Comparison of ENCODE assay signal across 11 cellular contexts in the genomic region with DNA sequence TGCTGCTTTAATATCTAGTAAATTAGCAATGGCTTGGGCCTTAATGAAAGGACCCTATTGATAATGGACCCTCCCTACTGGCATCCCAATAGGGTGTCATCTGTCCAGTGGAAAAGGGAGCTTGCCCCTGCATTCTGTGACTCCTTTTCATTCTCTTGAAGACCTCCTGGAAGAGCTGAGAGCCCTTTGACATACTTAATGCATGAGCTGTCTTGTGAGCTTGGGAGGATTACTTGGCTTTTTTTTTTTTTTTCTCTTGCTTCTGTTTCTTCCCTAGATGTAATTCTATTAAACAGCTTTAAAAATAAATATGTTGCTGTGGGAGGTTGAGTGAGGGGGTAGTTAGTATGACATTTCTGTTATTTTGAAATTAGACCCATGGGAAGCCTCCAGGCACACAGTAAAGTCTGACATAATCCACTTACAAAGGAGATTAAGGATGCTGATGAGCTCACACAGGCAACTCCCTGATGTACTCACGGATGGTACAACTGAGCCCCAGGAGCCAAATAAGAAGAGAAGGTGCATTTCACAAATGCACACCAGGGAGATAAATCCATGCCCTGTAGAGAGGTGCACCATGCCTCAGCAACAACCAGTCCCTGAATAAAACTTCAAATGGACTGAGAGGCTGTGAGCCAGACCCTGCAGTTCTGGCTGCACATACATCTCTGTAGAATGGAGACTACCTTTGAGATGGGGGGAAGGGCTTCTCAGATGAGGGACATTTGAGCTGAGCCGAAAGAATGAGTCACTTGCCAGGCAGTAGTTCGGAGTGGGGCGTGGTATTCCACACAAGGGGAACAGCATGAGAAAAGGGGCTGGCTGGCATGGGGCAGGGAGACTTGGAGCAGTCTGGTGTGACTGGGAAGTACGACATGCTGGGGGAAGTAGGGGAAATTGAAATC.
DNase-seq lines count a peak whose midpoint lies in the region; ATAC-seq and TF ChIP-seq lines count a peak whose summit lies in the region.
"Had no signal": no experiment of that assay in that cellular context is flagged by ENCODE, and none has a peak within 500 bp of the region (broad histone marks: within the 10 kb centered on the region; RNA-seq: fewer than 3 reads in every experiment).

No MANE protein-coding gene starts in this region.

- H2AFZ ChIP-seq in OCI-LY7 (ENCODE audit: low read length), result no peak overlapping the region

- no peaks in the 10 kb centered on the region for H3K79me2 ChIP-seq in OCI-LY7 (ENCODE audit: insufficient read depth, low read depth, low read length)

- no peaks in the 10 kb centered on the region for H3K36me3 Mint-ChIP-seq in glutamatergic neuron (ENCODE audit: unreplicated experiment)
- no peaks in the 10 kb centered on the region for H3K36me3 Mint-ChIP-seq in activated naive CD4-positive, alpha-beta T cell treated with anti-CD3 and anti-CD28 coated beads, Interleukin-2, amount 50 U/mL, for 72 hours

- POLR2A ChIA-PET in OCI-LY7 (lab: Charles Lee), result interaction anchor here (0.8 kb wide), 1 partner anchor 1056 kb away, joined by 7 read pairs; no protein-coding TSS in a partner anchor

- intact Hi-C loops in OCI-LY7 (cut with micrococcal nuclease; ENCODE audit: unreplicated experiment) (no loop called here), mucosa of descending colon (cut with DNase I, micrococcal nuclease) (no loop called here)

- WGBS in thymus, result 94% methylated on average over 5 of the region's 5 CpGs

- DNase-seq in DMS 273 (lab: John Stamatoyannopoulos, UW; ENCODE audit: unreplicated experiment) (peak; percentile 25), DMS 273 treated with DMSO at 0.1 percent for 48 hours (lab: John Stamatoyannopoulos, UW) (no peak), RWPE2 (ENCODE audit: low spot score) (peak; percentile 82), glutamatergic neuron (no peak), OCI-LY7 (ENCODE audit: low spot score) (no peak), mucosa of descending colon (no peak)
- no peak for DNase-seq in activated naive CD4-positive, alpha-beta T cell treated with anti-CD3 and anti-CD28 coated beads, Interleukin-2, amount 50 U/mL, for 72 hours (ENCODE audit: low spot score in 2 of 2)
- DNase-seq: activated naive CD4-positive, alpha-beta T cell; MM.1S had no signal

- H3K27me3 ChIP-seq in RWPE2 (ENCODE audit: insufficient read depth, poor library complexity, severe bottlenecking) (no peaks in the 10 kb centered on the region), thymus (ENCODE audit: control insufficient read depth, insufficient read depth) (no peaks in the 10 kb centered on the region)

- ATAC-seq in RWPE2 (ENCODE audit: low read depth), result peak; percentile 84
- no peak for ATAC-seq in activated naive CD4-positive, alpha-beta T cell treated with anti-CD3 and anti-CD28 coated beads, Interleukin-2, amount 50 U/mL, for 72 hours
- no peak for ATAC-seq in mucosa of descending colon

- H3K27me3 Mint-ChIP-seq in glutamatergic neuron (ENCODE audit: unreplicated experiment), result peaks cover 1% of the 10 kb centered on the region

- no peaks in the 10 kb centered on the region for H4K20me1 ChIP-seq in OCI-LY7 (ENCODE audit: insufficient read depth, low read length)

- H3K9me3 ChIP-seq in RWPE2 (ENCODE audit: severe bottlenecking), result no peaks in the 10 kb centered on the region
- no peaks in the 10 kb centered on the region for H3K9me3 ChIP-seq in thymus (ENCODE audit: control insufficient read depth)
- no peaks in the 10 kb centered on the region for H3K9me3 ChIP-seq in OCI-LY7 (ENCODE audit: low read length)
- H3K9me3 ChIP-seq in mucosa of descending colon, result no peaks in the 10 kb centered on the region

- H3K4me2 ChIP-seq in OCI-LY7 (ENCODE audit: low read length), result no peak overlapping the region

- H3K27ac ChIP-seq in RWPE2 (ENCODE audit: poor library complexity, severe bottlenecking) (peak overlapping the region; percentile 88), thymus (ENCODE audit: low read depth) (peak overlapping the region; percentile 21), OCI-LY7 (ENCODE audit: low read depth, low read length, poor library complexity, severe bottlenecking) (no peak overlapping the region)
- H3K27ac ChIP-seq: 22Rv1 had no signal

- TF ChIP-seq CTCF in RWPE2 (IDR thresholded peaks at IDR 0.05; ENCODE audit: poor library complexity, severe bottlenecking) (no peak), glutamatergic neuron (IDR thresholded peaks at IDR 0.05; ENCODE audit: partially characterized antibody, unreplicated experiment) (no peak), OCI-LY7 (conservative IDR thresholded peaks at IDR 0.05; ENCODE audit: low read length) (no peak), mucosa of descending colon (IDR thresholded peaks at IDR 0.05) (no peak)

- H3K4me1 ChIP-seq in RWPE2 (ENCODE audit: insufficient read depth, poor library complexity, severe bottlenecking), result peaks cover 35% of the 10 kb centered on the region
- H3K4me1 ChIP-seq in thymus (ENCODE audit: control insufficient read depth, insufficient read depth, low read length), result no peaks in the 10 kb centered on the region
- H3K4me1 ChIP-seq in OCI-LY7 (ENCODE audit: insufficient read depth, low read length, poor library complexity, severe bottlenecking), result no peaks in the 10 kb centered on the region
- no peaks in the 10 kb centered on the region for H3K4me1 ChIP-seq in mucosa of descending colon (ENCODE audit: low read depth)

- H3K9me3 Mint-ChIP-seq in glutamatergic neuron (ENCODE audit: unreplicated experiment), result no peaks in the 10 kb centered on the region
- no peaks in the 10 kb centered on the region for H3K9me3 Mint-ChIP-seq in activated naive CD4-positive, alpha-beta T cell treated with anti-CD3 and anti-CD28 coated beads, Interleukin-2, amount 50 U/mL, for 72 hours

- no peak overlapping the region for H3K4me3 ChIP-seq in RWPE2 (ENCODE audit: severe bottlenecking)
- no peak overlapping the region for H3K4me3 ChIP-seq in thymus (ENCODE audit: low read length)
- H3K4me3 ChIP-seq in OCI-LY7 (ENCODE audit: low read depth, low read length, poor library complexity, severe bottlenecking), result no peak overlapping the region
- H3K4me3 ChIP-seq in mucosa of descending colon, result no peak overlapping the region

- CTCF ChIA-PET in OCI-LY7 (lab: Charles Lee; ENCODE audit: unreplicated experiment), result no interaction called here

- H3K36me3 ChIP-seq in RWPE2 (ENCODE audit: low read depth) (no peaks in the 10 kb centered on the region), thymus (ENCODE audit: control insufficient read depth, insufficient read depth) (no peaks in the 10 kb centered on the region), OCI-LY7 (ENCODE audit: insufficient read depth, low read length) (no peaks in the 10 kb centered on the region), mucosa of descending colon (ENCODE audit: low read depth) (no peaks in the 10 kb centered on the region)

- no peaks in the 10 kb centered on the region for H3K9me2 ChIP-seq in OCI-LY7 (ENCODE audit: insufficient read depth, low read length)

- no TSS peak for BruUV-seq in OCI-LY7 (replicated peaks; lab: Mats Ljungman, UMichigan)

- H3K4me3 Mint-ChIP-seq in glutamatergic neuron (ENCODE audit: unreplicated experiment), result no peak overlapping the region

- H3K4me1 Mint-ChIP-seq in glutamatergic neuron (ENCODE audit: low read depth, unreplicated experiment), result peaks cover 34% of the 10 kb centered on the region

- H3K27ac Mint-ChIP-seq in glutamatergic neuron (ENCODE audit: unreplicated experiment), result peak overlapping the region; percentile 25
- peak overlapping the region in 1 of 2 donors; percentile 57 for H3K27ac Mint-ChIP-seq in activated naive CD4-positive, alpha-beta T cell treated with anti-CD3 and anti-CD28 coated beads, Interleukin-2, amount 50 U/mL, for 72 hours

Comparison
In these comparisons a context has a peak if more than half of its experiments do, and no peak if none do; other contexts are left out.
1. DNase-seq: peak in DMS 273 (single experiment) and RWPE2 (single experiment); none in DMS 273 treated with DMSO at 0.1 percent for 48 hours (single experiment), glutamatergic neuron (single experiment), activated naive CD4-positive, alpha-beta T cell treated with anti-CD3 and anti-CD28 coated beads, Interleukin-2, amount 50 U/mL, for 72 hours (0 of 2), OCI-LY7 (single experiment) and mucosa of descending colon (0 of 3).